12 cellular contexts compared by ENCODE assay signal in genomic region chr2:207771421-207771820, GRCh38. TPM values are rescaled to one million over a fixed set of nuclear protein-coding genes. Genes with fewer than 3 reads are reported as not detected.
DNase-seq lines count a peak whose midpoint lies in the region; ATAC-seq and TF ChIP-seq lines count a peak whose summit lies in the region.
"Had no signal": no experiment of that assay in that cellular context is flagged by ENCODE, and none has a peak within 500 bp of the region (broad histone marks: within the 10 kb centered on the region; RNA-seq: fewer than 3 reads in every experiment).

No MANE protein-coding gene starts in this region.

- intact Hi-C loops in activated CD8-positive, alpha-beta T cell treated with anti-CD3 and anti-CD28 coated beads for 36 hours (cut with micrococcal nuclease), result no loop called here

- peaks cover 30% of the 10 kb centered on the region for H3K79me2 ChIP-seq in GM23338 (replicated peaks; ENCODE audit: insufficient read depth)
- no peaks in the 10 kb centered on the region for H3K79me2 ChIP-seq in MM.1S (ENCODE audit: low read length)

- peak overlapping the region; percentile 86 for H3K4me2 ChIP-seq in GM23338
- no peak overlapping the region for H3K4me2 ChIP-seq in MM.1S (ENCODE audit: low read depth, low read length)

- TF ChIP-seq POLR2A in GM18505 (IDR thresholded peaks at IDR 0.05; ENCODE audit: borderline replicate concordance, extremely low read depth, insufficient read depth, insufficient read length), result no peak

- ATAC-seq in GM23338, result no peak
- ATAC-seq in T-cell (replicated peaks in 1 of 4), result no peak
- no peak for ATAC-seq in stimulated activated effector memory CD8-positive, alpha-beta T cell treated with anti-CD3 and anti-CD28 coated beads, Interleukin-12 subunit alpha, Interleukin-12 subunit beta, amount 100 ng/mL, for 72 hours
- ATAC-seq in GM18505 (IDR thresholded peaks at IDR 0.05; ENCODE audit: unreplicated experiment), result no peak
- no peak for ATAC-seq in activated CD8-positive, alpha-beta T cell treated with anti-CD3 and anti-CD28 coated beads for 36 hours
- ATAC-seq: pancreas had no signal

- H3K4me3 ChIP-seq in GM23338 (peak overlapping the region; percentile 89), iPS-20b (ENCODE audit: low read length) (peak overlapping the region; percentile 85; the same call in 1 of the 2 replicates), MM.1S (ENCODE audit: low read length) (no peak overlapping the region)

- DNase-seq in GM23338 (ENCODE audit: low spot score) (no peak), T-cell (no peak), iPS-NIHi7 (ENCODE audit: extremely low spot score) (no peak), MM.1S (no peak)
- DNase-seq in stimulated activated effector memory CD8-positive, alpha-beta T cell treated with anti-CD3 and anti-CD28 coated beads, Interleukin-12 subunit alpha, Interleukin-12 subunit beta, amount 100 ng/mL, for 72 hours (ENCODE audit: low spot score in 2 of 2), result no peak
- DNase-seq in activated CD8-positive, alpha-beta T cell treated with anti-CD3 and anti-CD28 coated beads for 36 hours, result no peak
- DNase-seq: activated effector memory CD4-positive, alpha-beta T cell treated with Interleukin-2 at 50 U/mL for 16 hours; NCI-H446 treated with DMSO at 0.1 percent for 48 hours had no signal

- CTCF ChIA-PET in T-cell (lab: Charles Lee), result no interaction called here
- CTCF ChIA-PET in activated CD8-positive, alpha-beta T cell treated with anti-CD3 and anti-CD28 coated beads for 36 hours (lab: Charles Lee), result no interaction called here

- peaks cover 3% of the 10 kb centered on the region; the same call in 1 of the 2 replicates for H4K20me1 ChIP-seq in GM23338 (replicated peaks; ENCODE audit: insufficient read depth)
- no peaks in the 10 kb centered on the region for H4K20me1 ChIP-seq in MM.1S (ENCODE audit: insufficient read depth, low read length)

- POLR2A ChIA-PET in T-cell (lab: Charles Lee), result no interaction called here
- POLR2A ChIA-PET in activated CD8-positive, alpha-beta T cell treated with anti-CD3 and anti-CD28 coated beads for 36 hours (lab: Charles Lee), result no interaction called here

- H2AFZ ChIP-seq in GM23338 (0 out of 2 replicates have a peak overlapping the region, but pooled peaks have one; percentile 5), MM.1S (ENCODE audit: low read length) (no peak overlapping the region)

- H3K9me3 ChIP-seq in iPS-20b (ENCODE audit: insufficient read depth, low read depth, low read length), result no peaks in the 10 kb centered on the region
- no peaks in the 10 kb centered on the region for H3K9me3 ChIP-seq in MM.1S (replicated peaks; ENCODE audit: insufficient read depth, low read length)
- H3K9me3 ChIP-seq: pancreas had no signal

- peaks cover 26% of the 10 kb centered on the region for H3K27me3 Mint-ChIP-seq in GM23338 (ENCODE audit: insufficient read depth, low read depth, poor library complexity)
- peaks cover 10 to 11% of the 10 kb centered on the region in 2 donors for H3K27me3 Mint-ChIP-seq in T-cell
- H3K27me3 Mint-ChIP-seq in activated CD8-positive, alpha-beta T cell treated with anti-CD3 and anti-CD28 coated beads for 36 hours, result peaks cover 25% of the 10 kb centered on the region

- H3K9me3 Mint-ChIP-seq in GM23338 (peaks cover 2% of the 10 kb centered on the region), T-cell (no peaks in the 10 kb centered on the region)
- no peaks in the 10 kb centered on the region for H3K9me3 Mint-ChIP-seq in stimulated activated effector memory CD8-positive, alpha-beta T cell treated with anti-CD3 and anti-CD28 coated beads, Interleukin-12 subunit alpha, Interleukin-12 subunit beta, amount 100 ng/mL, for 72 hours
- peaks cover 3% of the 10 kb centered on the region for H3K9me3 Mint-ChIP-seq in activated CD8-positive, alpha-beta T cell treated with anti-CD3 and anti-CD28 coated beads for 36 hours
- H3K9me3 Mint-ChIP-seq: T-helper 1 cell treated with Interleukin-12 subunit alpha and Interleukin-12 subunit beta and Interleukin-4 antibody, amounts not matched to agents 30 μg/mL and 1 μg/mL, for 36 hours had no signal

- H3K4me3 Mint-ChIP-seq in GM23338 (peak overlapping the region; percentile 84; the same call in 2 of the 3 replicates), T-cell (peak overlapping the region; percentile 28 to 94 (median 85))
- peak overlapping the region; percentile 83 for H3K4me3 Mint-ChIP-seq in stimulated activated effector memory CD8-positive, alpha-beta T cell treated with anti-CD3 and anti-CD28 coated beads, Interleukin-12 subunit alpha, Interleukin-12 subunit beta, amount 100 ng/mL, for 72 hours
- no peak overlapping the region for H3K4me3 Mint-ChIP-seq in activated CD8-positive, alpha-beta T cell treated with anti-CD3 and anti-CD28 coated beads for 36 hours

- no peak overlapping the region for H3K27ac ChIP-seq in GM23338 (ENCODE audit: low read depth)
- no peak overlapping the region for H3K27ac ChIP-seq in iPS-20b (ENCODE audit: low read length)
- no peak overlapping the region for H3K27ac ChIP-seq in MM.1S (ENCODE audit: low read length)

- H3K27me3 ChIP-seq in GM23338 (ENCODE audit: insufficient read depth), result peaks cover 6% of the 10 kb centered on the region
- H3K27me3 ChIP-seq in iPS-20b (ENCODE audit: insufficient read depth, low read length), result peaks cover 42% of the 10 kb centered on the region
- no peaks in the 10 kb centered on the region for H3K27me3 ChIP-seq in MM.1S (replicated peaks; ENCODE audit: insufficient read depth, low read length)
- H3K27me3 ChIP-seq: pancreas had no signal

- H3K36me3 ChIP-seq in GM23338 (ENCODE audit: insufficient read depth) (no peaks in the 10 kb centered on the region), iPS-20b (ENCODE audit: insufficient read depth, low read depth, low read length) (peaks cover 15% of the 10 kb centered on the region), MM.1S (replicated peaks; ENCODE audit: insufficient read depth, low read length) (no peaks in the 10 kb centered on the region)

- H3K4me1 Mint-ChIP-seq in GM23338 (peaks cover 46% of the 10 kb centered on the region), T-cell (peaks cover 28 to 34% (median 29%) of the 10 kb centered on the region in 3 donors)
- H3K4me1 Mint-ChIP-seq in stimulated activated effector memory CD8-positive, alpha-beta T cell treated with anti-CD3 and anti-CD28 coated beads, Interleukin-12 subunit alpha, Interleukin-12 subunit beta, amount 100 ng/mL, for 72 hours, result peaks cover 29% of the 10 kb centered on the region
- peaks cover 24% of the 10 kb centered on the region for H3K4me1 Mint-ChIP-seq in activated CD8-positive, alpha-beta T cell treated with anti-CD3 and anti-CD28 coated beads for 36 hours (ENCODE audit: low read depth)

- H3K9me2 ChIP-seq in GM23338 (ENCODE audit: insufficient read depth) (no peaks in the 10 kb centered on the region), MM.1S (replicated peaks; ENCODE audit: insufficient read depth, low read length) (no peaks in the 10 kb centered on the region)

- H3K9ac ChIP-seq in iPS-20b (ENCODE audit: low read depth, low read length) (no peak overlapping the region), MM.1S (ENCODE audit: low read length) (no peak overlapping the region)

- H3K4me1 ChIP-seq in GM23338 (ENCODE audit: insufficient read depth) (peaks cover 22% of the 10 kb centered on the region), iPS-20b (ENCODE audit: insufficient read depth, low read length) (peaks cover 20% of the 10 kb centered on the region; the same call in 1 of the 2 replicates), MM.1S (ENCODE audit: low read length) (no peaks in the 10 kb centered on the region)

- TF ChIP-seq CTCF in GM23338 (conservative IDR thresholded peaks at IDR 0.05; ENCODE audit: low read depth in 2 of 2) (no peak), MM.1S (IDR thresholded peaks at IDR 0.05; ENCODE audit: low read length) (no peak)
- TF ChIP-seq CTCF in activated CD8-positive, alpha-beta T cell treated with anti-CD3 and anti-CD28 coated beads for 36 hours (IDR thresholded peaks at IDR 0.05), result no peak

- H3K36me3 Mint-ChIP-seq in GM23338 (ENCODE audit: low read depth) (peaks cover 19% of the 10 kb centered on the region), T-cell (no peaks in the 10 kb centered on the region)
- peaks cover 8% of the 10 kb centered on the region for H3K36me3 Mint-ChIP-seq in stimulated activated effector memory CD8-positive, alpha-beta T cell treated with anti-CD3 and anti-CD28 coated beads, Interleukin-12 subunit alpha, Interleukin-12 subunit beta, amount 100 ng/mL, for 72 hours
- H3K36me3 Mint-ChIP-seq in activated CD8-positive, alpha-beta T cell treated with anti-CD3 and anti-CD28 coated beads for 36 hours (ENCODE audit: low read depth), result peaks cover 8% of the 10 kb centered on the region

- H3F3A ChIP-seq in GM23338 (replicated peaks; ENCODE audit: low read depth), result peaks cover 22% of the 10 kb centered on the region
- no peaks in the 10 kb centered on the region for H3F3A ChIP-seq in MM.1S (ENCODE audit: insufficient read depth, low read length)

- H3K27ac Mint-ChIP-seq in GM23338 (no peak overlapping the region), T-cell (no peak overlapping the region)
- H3K27ac Mint-ChIP-seq in stimulated activated effector memory CD8-positive, alpha-beta T cell treated with anti-CD3 and anti-CD28 coated beads, Interleukin-12 subunit alpha, Interleukin-12 subunit beta, amount 100 ng/mL, for 72 hours, result no peak overlapping the region
- H3K27ac Mint-ChIP-seq in activated CD8-positive, alpha-beta T cell treated with anti-CD3 and anti-CD28 coated beads for 36 hours, result no peak overlapping the region
- H3K27ac Mint-ChIP-seq: T-helper 1 cell treated with Interleukin-12 subunit alpha and Interleukin-12 subunit beta and Interleukin-4 antibody, amounts not matched to agents 30 μg/mL and 1 μg/mL, for 36 hours had no signal

RNA-seq across cellular contexts. Expression of gene FZD5, which starts 1.7 kb away (rescaled TPM):
- total RNA-seq in GM23338 (2014; rRNA removed; shearing (Covaris generic)), result 80.5 and 94.8 TPM in 2 replicates
- polyA plus RNA-seq in GM23338 (2016; fragmentation: Nextera tagmentation; extraction: Ambion mirVana), result 28.1 and 32.3 TPM in 2 replicates
- total RNA-seq in T-cell, result under 1 TPM; 0.20 to 0.66 (median 0.44) TPM
- 1 to 10 TPM; 1.7 TPM for total RNA-seq in activated CD8-positive, alpha-beta T cell treated with anti-CD3 and anti-CD28 coated beads for 36 hours

RNA-seq across cellular contexts. Expression of gene CCNYL1, which starts 60.0 kb away (rescaled TPM):
- 32.1 and 35.1 TPM in 2 replicates for total RNA-seq in GM23338 (2014; rRNA removed; shearing (Covaris generic))
- 19.6 and 20.8 TPM in 2 replicates for polyA plus RNA-seq in GM23338 (2016; fragmentation: Nextera tagmentation; extraction: Ambion mirVana)
- 10 to 100 TPM in 3 of 5 donors, 1 to 10 TPM in 2; 9.0 to 13.6 (median 11.0) TPM for total RNA-seq in T-cell
- 1 to 10 TPM; 3.8 to 4.3 TPM for total RNA-seq in activated CD8-positive, alpha-beta T cell treated with anti-CD3 and anti-CD28 coated beads for 36 hours

Comparison
In these comparisons a context has a peak if more than half of its experiments do, and no peak if none do; other contexts are left out.
1. RNA of gene FZD5, which starts 1.7 kb away (total RNA-seq): 80.5 to 94.8 TPM in GM23338; 1.7 TPM in activated CD8-positive, alpha-beta T cell treated with anti-CD3 and anti-CD28 coated beads for 36 hours and 0.20 to 0.66 TPM in T-cell; every median in the first group is over 10 times any median in the second.